In genomic region chr1:12697406-12697805, GRCh38 we compare ENCODE assay signal across 27 cellular contexts. TPM values are rescaled to one million over a fixed set of nuclear protein-coding genes. Genes with fewer than 3 reads are reported as not detected.
DNase-seq lines count a peak whose midpoint lies in the region; ATAC-seq and TF ChIP-seq lines count a peak whose summit lies in the region.
"Had no signal": no experiment of that assay in that cellular context is flagged by ENCODE, and none has a peak within 500 bp of the region (broad histone marks: within the 10 kb centered on the region; RNA-seq: fewer than 3 reads in every experiment).

No MANE protein-coding gene starts in this region.

- H3K79me2 ChIP-seq in PC-3 (ENCODE audit: low read length), result no peaks in the 10 kb centered on the region

- H3K9ac ChIP-seq in PC-3 (ENCODE audit: low read length), result no peak overlapping the region
- H3K9ac ChIP-seq: BLaER1, KMS-11, SK-N-SH had no signal

- no peaks in the 10 kb centered on the region for H3K36me3 ChIP-seq in PC-3 (ENCODE audit: low read depth, low read length)
- H3K36me3 ChIP-seq: BLaER1, HAP-1 had no signal

- intact Hi-C loops in PC-3 (cut with micrococcal nuclease), result no loop called here

- H3K4me1 ChIP-seq in PC-3 (ENCODE audit: insufficient read depth, low read length), result no peaks in the 10 kb centered on the region
- H3K4me1 ChIP-seq: BLaER1, HAP-1 had no signal

- peak; percentile 58 for DNase-seq in AG08395 (ENCODE audit: low spot score)
- DNase-seq in GM03348 (ENCODE audit: low spot score), result peak; percentile 29
- DNase-seq in PC-3, result peak; percentile 27
- peak; percentile 66 for DNase-seq in fibroblast of peridontal ligament (ENCODE audit: extremely low read depth)
- DNase-seq in activated gamma-delta T cell (lab: John Stamatoyannopoulos, UW), result no peak
- DNase-seq in NAMALWA (ENCODE audit: low spot score), result no peak
- DNase-seq: 8988T; CD4-positive, alpha-beta T cell; COR-L47; DMS79; IMR-90; NCI-H1105 treated with DMSO at 0.1 percent for 48 hours; NCI-H1694; NCI-H2081; NCI-H2171; NCI-H345; NCI-H524; NCI-H774; NK-92 treated with Interleukin-12 subunit alpha and Interleukin-12 subunit beta, amount 100 ng/mL, for 24 hours; SIG-M5; SK-N-SH had no signal

- ATAC-seq in PC-3 (no peak), GM18861 (IDR thresholded peaks at IDR 0.05; ENCODE audit: unreplicated experiment) (no peak), GM18520 (IDR thresholded peaks at IDR 0.05; ENCODE audit: unreplicated experiment) (no peak)
- ATAC-seq: Panc1 had no signal

- H3K27me3 ChIP-seq in PC-3 (ENCODE audit: low read length), result peaks cover 45% of the 10 kb centered on the region
- H3K27me3 ChIP-seq: BLaER1 had no signal

- BruUV-seq in PC-3 (replicated peaks; lab: Mats Ljungman, UMichigan), result no TSS peak

- H3K4me3 ChIP-seq in PC-3 (ENCODE audit: low read length), result no peak overlapping the region
- H3K4me3 ChIP-seq: BLaER1, HAP-1 had no signal

- no peak overlapping the region for H3K27ac ChIP-seq in PC-3 (ENCODE audit: low read length)
- H3K27ac ChIP-seq: BLaER1, KMS-11 had no signal

- H4K20me1 ChIP-seq in PC-3 (ENCODE audit: low read length), result no peaks in the 10 kb centered on the region
- H4K20me1 ChIP-seq: BLaER1 had no signal

- H3F3A ChIP-seq in PC-3 (ENCODE audit: low read length, unreplicated experiment), result no peaks in the 10 kb centered on the region

- TF ChIP-seq CTCF in PC-3 (conservative IDR thresholded peaks at IDR 0.05; ENCODE audit: low read depth, low read length), result no peak

- no peaks in the 10 kb centered on the region for H3K9me2 ChIP-seq in PC-3 (replicated peaks; ENCODE audit: low read length)
- H3K9me2 ChIP-seq: SK-N-SH had no signal

- CTCF ChIA-PET in PC-3 (lab: Charles Lee), result no interaction called here

- POLR2A ChIA-PET in PC-3 (lab: Charles Lee; ENCODE audit: unreplicated experiment), result no interaction called here

- 0 out of 2 replicates have a peak, but pooled peaks cover 3% of the 10 kb centered on the region for H3K9me3 ChIP-seq in PC-3 (ENCODE audit: low read length)
- H3K9me3 ChIP-seq: HAP-1, SK-N-SH had no signal

- no peak overlapping the region for H3K4me2 ChIP-seq in PC-3 (ENCODE audit: low read length)
- H3K4me2 ChIP-seq: BLaER1, KMS-11, SK-N-SH had no signal

- no peak overlapping the region for H2AFZ ChIP-seq in PC-3 (ENCODE audit: low read length)

RNA-seq across cellular contexts. Expression of gene AADACL3, which starts 18.5 kb away (rescaled TPM):
- not detected in 2 replicates for total RNA-seq in PC-3 (2014; rRNA removed)
- total RNA-seq: CD4-positive, alpha-beta T cell; IMR-90 had no signal

RNA-seq across cellular contexts. Expression of gene CFAP107, which starts 48.6 kb away (rescaled TPM):
- not detected in 2 replicates for total RNA-seq in PC-3 (2014; rRNA removed)
- total RNA-seq: CD4-positive, alpha-beta T cell; IMR-90 had no signal

RNA-seq across cellular contexts. Expression of gene AADACL4, which starts 53.5 kb away (rescaled TPM):
- not detected in 2 replicates for total RNA-seq in PC-3 (2014; rRNA removed)
- total RNA-seq: CD4-positive, alpha-beta T cell; IMR-90 had no signal

Comparison
In these comparisons a context has a peak if more than half of its experiments do, and no peak if none do; other contexts are left out.
1. DNase-seq: peak in AG08395 (single experiment), GM03348 (single experiment), PC-3 (single experiment) and fibroblast of peridontal ligament (single experiment); none in activated gamma-delta T cell (single experiment) and NAMALWA (single experiment).